17 cellular contexts compared by ENCODE assay signal in the genomic region with DNA sequence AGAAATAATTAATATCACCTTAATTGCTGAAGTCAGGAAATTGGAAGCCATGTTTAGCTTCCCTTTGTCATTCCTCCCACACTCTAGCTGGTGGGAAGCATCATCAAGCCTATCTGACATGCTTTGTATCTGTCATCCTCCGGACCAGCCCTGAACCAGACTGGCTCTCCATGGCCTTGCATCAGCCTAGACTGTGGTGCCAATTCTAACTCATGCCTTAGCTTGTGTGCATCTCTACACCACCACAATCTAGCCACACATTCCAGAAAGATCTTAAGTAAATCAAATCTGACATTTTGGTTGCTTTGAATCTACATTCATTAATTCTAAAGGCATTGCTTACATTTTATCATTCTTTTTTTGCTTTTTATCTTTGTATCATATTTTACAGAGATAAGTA.
DNase-seq lines count a peak whose midpoint lies in the region; ATAC-seq and TF ChIP-seq lines count a peak whose summit lies in the region.
"Had no signal": no experiment of that assay in that cellular context is flagged by ENCODE, and none has a peak within 500 bp of the region (broad histone marks: within the 10 kb centered on the region; RNA-seq: fewer than 3 reads in every experiment).

No MANE protein-coding gene starts in this region.

- H3K4me1 Mint-ChIP-seq in activated T-helper 17 cell treated with anti-CD3 and anti-CD28 coated beads, Interleukin-2, amount 50 U/mL, for 72 hours = no peaks in the 10 kb centered on the region

- TF ChIP-seq CTCF in fibroblast of the aortic adventitia (IDR thresholded peaks at IDR 0.05; ENCODE audit: insufficient read depth, low read length) = no peak

- no peaks in the 10 kb centered on the region for H3K36me3 Mint-ChIP-seq in activated T-helper 17 cell treated with anti-CD3 and anti-CD28 coated beads, Interleukin-2, amount 50 U/mL, for 72 hours (ENCODE audit: low read depth)

- no peak overlapping the region for H3K4me3 ChIP-seq in fibroblast of the aortic adventitia (ENCODE audit: low read depth, low read length)
- H3K4me3 ChIP-seq: A549, HAP-1 had no signal

- H3K9me3 Mint-ChIP-seq in activated T-helper 17 cell treated with anti-CD3 and anti-CD28 coated beads, Interleukin-2, amount 50 U/mL, for 72 hours = peaks cover 21% of the 10 kb centered on the region

- H3K4me3 Mint-ChIP-seq in activated T-helper 17 cell treated with anti-CD3 and anti-CD28 coated beads, Interleukin-2, amount 50 U/mL, for 72 hours = no peak overlapping the region
- H3K4me3 Mint-ChIP-seq: CD4-positive, alpha-beta T cell had no signal

- DNase-seq in H4 (ENCODE audit: low spot score) (peak; percentile 25), astrocyte of the hippocampus (ENCODE audit: low read depth, low spot score) (peak; percentile 54), fibroblast of the aortic adventitia (ENCODE audit: low read depth) (peak; percentile 79), renal cortical epithelial cell (ENCODE audit: low read depth) (peak; percentile 6), retina (no peak), NCI-H187 (lab: John Stamatoyannopoulos, UW) (no peak), SW480 (ENCODE audit: low spot score) (no peak)
- DNase-seq: AML-193; Caco-2; CD4-positive, alpha-beta T cell; DMS153; DMS79; GDM1; GOT3 had no signal

- H3K27me3 Mint-ChIP-seq in activated T-helper 17 cell treated with anti-CD3 and anti-CD28 coated beads, Interleukin-2, amount 50 U/mL, for 72 hours = no peaks in the 10 kb centered on the region
- H3K27me3 Mint-ChIP-seq: CD4-positive, alpha-beta T cell had no signal

- ATAC-seq in activated T-helper 17 cell treated with anti-CD3 and anti-CD28 coated beads, Interleukin-2, amount 50 U/mL, for 72 hours (replicated peaks) = no peak
- ATAC-seq: A549 had no signal

- H3K27ac Mint-ChIP-seq in activated T-helper 17 cell treated with anti-CD3 and anti-CD28 coated beads, Interleukin-2, amount 50 U/mL, for 72 hours = no peak overlapping the region
- H3K27ac Mint-ChIP-seq: CD4-positive, alpha-beta T cell had no signal

Comparison
In these comparisons a context has a peak if more than half of its experiments do, and no peak if none do; other contexts are left out.
1. DNase-seq: peak in H4 (single experiment), astrocyte of the hippocampus (single experiment), fibroblast of the aortic adventitia (single experiment) and renal cortical epithelial cell (single experiment); none in retina (single experiment), NCI-H187 (0 of 2) and SW480 (single experiment).